1 cellular context compared by ENCODE assay signal in genomic region chr1:12339410-12339809, GRCh38.
TF ChIP-seq lines count a peak whose summit lies in the region.

No MANE protein-coding gene starts in this region.

TF ChIP-seq in Ishikawa, 13 proteins besides CTCF, POLR2A, EP300 and RAD21 (continued from another document):
- TF ChIP-seq REST (IDR thresholded peaks at IDR 0.05; ENCODE audit: low read depth) (no peak), TCF12 (IDR thresholded peaks at IDR 0.05; ENCODE audit: low read depth) (no peak), CEBPB (IDR thresholded peaks at IDR 0.05) (no peak), EGR1 (IDR thresholded peaks at IDR 0.05) (no peak), FOXM1 (IDR thresholded peaks at IDR 0.05; ENCODE audit: borderline replicate concordance, low read depth) (no peak), YY1 (IDR thresholded peaks at IDR 0.05; ENCODE audit: low read depth) (no peak), TAF1 (IDR thresholded peaks at IDR 0.05; ENCODE audit: low read depth) (no peak), TEAD4 (IDR thresholded peaks at IDR 0.05) (no peak), CREB1 (IDR thresholded peaks at IDR 0.05; ENCODE audit: low read depth) (no peak), MAX (IDR thresholded peaks at IDR 0.05) (no peak)
